ENCODE assay signal across 28 cellular contexts in genomic region chr6:168047841-168048723, GRCh38. TPM values are rescaled to one million over a fixed set of nuclear protein-coding genes. Genes with fewer than 3 reads are reported as not detected.
DNase-seq lines count a peak whose midpoint lies in the region; ATAC-seq and FAIRE-seq lines count a peak whose summit lies in the region.
"Had no signal": no experiment of that assay in that cellular context is flagged by ENCODE, and none has a peak within 500 bp of the region (broad histone marks: within the 10 kb centered on the region; RNA-seq: fewer than 3 reads in every experiment).

No MANE protein-coding gene starts in this region.

- no peak for FAIRE-seq in frontal cortex (lab: Jason Lieb, UNC)
- FAIRE-seq: endometrium, GM19239 had no signal

- ATAC-seq in Right ventricle myocardium inferior = peak; percentile 40
- ATAC-seq in HG02623 (IDR thresholded peaks at IDR 0.05; ENCODE audit: unreplicated experiment) = no peak
- ATAC-seq: gastrocnemius medialis; stimulated activated naive CD8-positive, alpha-beta T cell treated with anti-CD3 and anti-CD28 coated beads, Interleukin-15, amount 100 ng/mL, for 72 hours had no signal

- intact Hi-C loops in Right ventricle myocardium inferior (cut with DNase I) (no loop called here), cardiac septum (cut with DNase I) (no loop called here)

- peak; percentile 54 for DNase-seq in Right ventricle myocardium inferior (ENCODE audit: missing footprints)
- DNase-seq in cardiac septum (ENCODE audit: low spot score) = no peak
- peak; percentile 49 to 66 for DNase-seq in frontal cortex (ENCODE audit: low spot score in 2 of 2)
- peak; percentile 57 for DNase-seq in middle frontal gyrus (ENCODE audit: extremely low spot score, low spot score)
- DNase-seq in superior temporal gyrus (ENCODE audit: extremely low spot score) = peak; percentile 93
- DNase-seq in NCI-H146 treated with DMSO at 0.1 percent for 48 hours (lab: John Stamatoyannopoulos, UW; ENCODE audit: unreplicated experiment) = no peak
- no peak for DNase-seq in NCI-H1436 treated with DMSO at 0.1 percent for 48 hours (lab: John Stamatoyannopoulos, UW)
- DNase-seq: 8988T; activated CD4-positive, alpha-beta memory T cell treated with anti-CD3 and anti-CD28 coated beads for 36 hours; activated CD8-positive, alpha-beta memory T cell treated with anti-CD3 and anti-CD28 coated beads, Interleukin-2, amount 50 U/mL, for 48 hours; dermis blood vessel endothelial cell; esophagus squamous epithelium; gastrocnemius medialis; H9; NCI-H146; NCI-H446 treated with DMSO at 0.1 percent for 48 hours; nephron progenitor cell; RPMI8226; stimulated activated naive CD8-positive, alpha-beta T cell treated with anti-CD3 and anti-CD28 coated beads, Interleukin-15, amount 100 ng/mL, for 72 hours; transverse colon had no signal

RNA-seq across cellular contexts. Expression of gene FRMD1, which starts 30.9 kb away (rescaled TPM):
- 0.41 TPM for total RNA-seq in Right ventricle myocardium inferior
- total RNA-seq in cardiac septum = not detected
- not detected for total RNA-seq in frontal cortex
- total RNA-seq: activated CD4-positive, alpha-beta memory T cell treated with anti-CD3 and anti-CD28 coated beads for 36 hours; ascending aorta; dermis blood vessel endothelial cell; G401; H9; mucosa of gallbladder; T-helper 1 cell treated with Interleukin-12 subunit alpha and Interleukin-12 subunit beta and Interleukin-4 antibody, amounts not matched to agents 30 ng/mL and 1 ng/mL, for 36 hours had no signal

RNA-seq across cellular contexts. Expression of gene KIF25, which starts 50.6 kb away (rescaled TPM):
- total RNA-seq in Right ventricle myocardium inferior = not detected
- 0.24 TPM for total RNA-seq in cardiac septum
- total RNA-seq in frontal cortex = 0.41 TPM
- total RNA-seq: activated CD4-positive, alpha-beta memory T cell treated with anti-CD3 and anti-CD28 coated beads for 36 hours; ascending aorta; dermis blood vessel endothelial cell; G401; posterior vena cava; T-helper 1 cell treated with Interleukin-12 subunit alpha and Interleukin-12 subunit beta and Interleukin-4 antibody, amounts not matched to agents 30 ng/mL and 1 ng/mL, for 36 hours; transverse colon had no signal

Comparison
In these comparisons a context has a peak if more than half of its experiments do, and no peak if none do; other contexts are left out.
1. DNase-seq: peak in Right ventricle myocardium inferior (single experiment), frontal cortex (2 of 2), middle frontal gyrus (single experiment) and superior temporal gyrus (single experiment); none in cardiac septum (single experiment), NCI-H146 treated with DMSO at 0.1 percent for 48 hours (single experiment) and NCI-H1436 treated with DMSO at 0.1 percent for 48 hours (single experiment).